ENCODE assay signal across 13 cellular contexts in genomic region chr17:28225271-28225670, GRCh38.
DNase-seq lines count a peak whose midpoint lies in the region; ATAC-seq and TF ChIP-seq lines count a peak whose summit lies in the region.
"Had no signal": no experiment of that assay in that cellular context is flagged by ENCODE, and none has a peak within 500 bp of the region (broad histone marks: within the 10 kb centered on the region; RNA-seq: fewer than 3 reads in every experiment).

No MANE protein-coding gene starts in this region.

- H3K9me3 Mint-ChIP-seq in osteocyte (ENCODE audit: unreplicated experiment): no peaks in the 10 kb centered on the region

- DNase-seq in heart right ventricle: peak; percentile 29 to 46
- DNase-seq in Right ventricle myocardium inferior (ENCODE audit: missing footprints): no peak
- DNase-seq in WERI-Rb-1: peak; percentile 87
- DNase-seq in myocyte (ENCODE audit: low read depth): peak; percentile 58
- no peak for DNase-seq in T-helper 1 cell
- no peak for DNase-seq in NK-92 (lab: John Stamatoyannopoulos, UW; ENCODE audit: unreplicated experiment)
- DNase-seq in osteocyte (ENCODE audit: extremely low spot score, unreplicated experiment): no peak
- no peak for DNase-seq in vagina (ENCODE audit: extremely low spot score in 2 of 2)
- DNase-seq: COR-L47, HCEC 1CT, NCI-H146 had no signal

- H3K36me3 ChIP-seq in heart right ventricle: no peaks in the 10 kb centered on the region
- no peaks in the 10 kb centered on the region for H3K36me3 ChIP-seq in WERI-Rb-1
- H3K36me3 ChIP-seq in vagina: no peaks in the 10 kb centered on the region

- peaks cover 11% of the 10 kb centered on the region for H3K4me1 Mint-ChIP-seq in osteocyte (ENCODE audit: unreplicated experiment)

- 76 to 79% methylated on average over 3 of the region's 3 CpGs for WGBS in heart right ventricle, 2 donors

- H3K27me3 Mint-ChIP-seq in osteocyte (ENCODE audit: unreplicated experiment): no peaks in the 10 kb centered on the region

- H3K27ac ChIP-seq in heart right ventricle (no peak overlapping the region), WERI-Rb-1 (peak overlapping the region; percentile 82), vagina (no peak overlapping the region)
- H3K27ac ChIP-seq: A549 had no signal

- H3K27me3 ChIP-seq in heart right ventricle (peaks cover 13 to 41% (median 36%) of the 10 kb centered on the region in 7 donors), WERI-Rb-1 (ENCODE audit: insufficient read depth, low read depth, severe bottlenecking) (no peaks in the 10 kb centered on the region), vagina (no peaks in the 10 kb centered on the region)

- no peaks in the 10 kb centered on the region for H3K36me3 Mint-ChIP-seq in osteocyte (ENCODE audit: unreplicated experiment)

- peak in 6 of 8 donors; percentile 30 to 75 (median 62) for ATAC-seq in heart right ventricle
- ATAC-seq in Right ventricle myocardium inferior: no peak
- ATAC-seq: A549 had no signal

- peaks cover 0 to 13% (median 12%) of the 10 kb centered on the region in 9 donors for H3K4me1 ChIP-seq in heart right ventricle
- H3K4me1 ChIP-seq in vagina: peaks cover 18% of the 10 kb centered on the region

- H3K4me3 ChIP-seq in heart right ventricle: no peak overlapping the region
- H3K4me3 ChIP-seq in WERI-Rb-1 (ENCODE audit: low read depth, low read length): no peak overlapping the region
- no peak overlapping the region for H3K4me3 ChIP-seq in vagina
- H3K4me3 ChIP-seq: A549 had no signal

- H3K27ac Mint-ChIP-seq in osteocyte (ENCODE audit: unreplicated experiment): no peak overlapping the region
- H3K27ac Mint-ChIP-seq: CD14-positive monocyte had no signal

- no peaks in the 10 kb centered on the region for H3K9me3 ChIP-seq in heart right ventricle
- peaks cover 7% of the 10 kb centered on the region for H3K9me3 ChIP-seq in WERI-Rb-1 (ENCODE audit: severe bottlenecking)
- H3K9me3 ChIP-seq in vagina: no peaks in the 10 kb centered on the region
- H3K9me3 ChIP-seq: A549 had no signal

- TF ChIP-seq POLR2A in vagina (IDR thresholded peaks at IDR 0.05): no peak

- H3K4me3 Mint-ChIP-seq in osteocyte (ENCODE audit: unreplicated experiment): no peak overlapping the region
- H3K4me3 Mint-ChIP-seq: CD14-positive monocyte had no signal

- intact Hi-C loops in heart right ventricle (cut with DNase I) (no loop called here), Right ventricle myocardium inferior (cut with DNase I) (no loop called here), vagina (cut with DNase I) (no loop called here)

- TF ChIP-seq CTCF in heart right ventricle (IDR thresholded peaks at IDR 0.05) (no peak), WERI-Rb-1 (IDR thresholded peaks at IDR 0.05; ENCODE audit: low read depth, low read length) (no peak), osteocyte (IDR thresholded peaks at IDR 0.05) (no peak), vagina (IDR thresholded peaks at IDR 0.05) (no peak)

Comparison
In these comparisons a context has a peak if more than half of its experiments do, and no peak if none do; other contexts are left out.
1. DNase-seq: peak in heart right ventricle (2 of 2), WERI-Rb-1 (single experiment) and myocyte (single experiment); none in Right ventricle myocardium inferior (single experiment), T-helper 1 cell (0 of 5), NK-92 (single experiment), osteocyte (single experiment) and vagina (0 of 2).